ENCODE assay signal across 1 cellular context in the genomic region with DNA sequence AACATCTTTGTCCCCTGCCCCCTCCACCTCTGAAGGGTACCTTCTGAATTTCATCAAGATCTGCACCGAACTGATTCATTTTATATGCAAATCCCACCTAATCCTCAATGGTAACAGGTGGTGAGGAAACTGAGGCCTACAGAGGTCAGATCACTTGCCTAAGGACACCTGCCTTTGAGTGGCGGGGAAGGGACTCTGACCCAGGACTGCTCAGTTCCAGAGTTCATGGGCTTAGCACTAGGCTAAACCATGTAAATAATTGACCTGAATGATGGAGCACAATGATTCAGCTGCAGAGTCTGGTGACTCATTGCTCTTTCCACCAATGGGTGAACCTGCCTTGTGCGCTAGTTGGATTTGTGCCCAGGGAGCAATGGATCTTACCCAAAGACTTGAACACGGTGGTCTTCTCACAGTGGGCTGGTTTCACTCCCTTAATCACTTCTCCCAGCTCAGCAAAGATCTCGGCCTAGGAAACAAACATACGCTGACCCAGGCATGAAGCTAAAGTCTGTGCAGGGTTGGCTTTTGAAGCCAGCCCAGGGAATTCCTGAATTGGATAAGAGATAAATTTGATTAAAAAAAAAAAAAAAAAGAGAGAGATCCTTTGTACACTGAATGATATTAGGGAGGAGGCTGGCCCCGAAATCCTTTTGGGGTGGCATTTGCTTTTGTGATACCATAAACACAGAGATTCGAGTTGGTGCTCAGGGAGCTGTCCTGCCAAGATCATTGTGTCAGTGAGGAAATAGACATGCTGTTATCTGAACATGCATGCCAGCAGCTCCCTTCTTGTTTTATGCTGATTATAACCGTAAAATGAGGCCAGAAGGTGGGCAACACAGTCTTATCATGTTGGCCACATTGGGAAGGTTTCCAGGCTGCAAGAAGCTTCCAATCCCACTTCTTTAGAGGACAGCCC.
TF ChIP-seq lines count a peak whose summit lies in the region.

No MANE protein-coding gene starts in this region.

TF ChIP-seq in GM12878, 131 proteins besides CTCF, POLR2A, EP300 and RAD21:
- TF ChIP-seq ETV6 (conservative IDR thresholded peaks at IDR 0.05 in 1 of 2, IDR thresholded peaks at IDR 0.05 in 1 of 2; ENCODE audit: borderline replicate concordance in 1 of 2, low read depth in 1 of 2): no peak
- TF ChIP-seq FOS (IDR thresholded peaks at IDR 0.05; ENCODE audit: borderline replicate concordance, extremely low read depth, insufficient read length): no peak
- TF ChIP-seq TCF12 (IDR thresholded peaks at IDR 0.05; ENCODE audit: low read depth, low read length): no peak
- TF ChIP-seq GATAD2B (conservative IDR thresholded peaks at IDR 0.05; ENCODE audit: low read depth): no peak
- TF ChIP-seq NBN (IDR thresholded peaks at IDR 0.05): no peak
- TF ChIP-seq NR2C1 (IDR thresholded peaks at IDR 0.05): no peak
- no peak for TF ChIP-seq KAT2A (conservative IDR thresholded peaks at IDR 0.05; ENCODE audit: control insufficient read depth, low read depth, low read length)
- no peak for TF ChIP-seq ZNF207 (IDR thresholded peaks at IDR 0.05; ENCODE audit: borderline replicate concordance)
- TF ChIP-seq CHD1 (IDR thresholded peaks at IDR 0.05; ENCODE audit: low read depth, low read length): no peak
- TF ChIP-seq ZSCAN29 (IDR thresholded peaks at IDR 0.05): no peak
- TF ChIP-seq EZH2 (IDR thresholded peaks at IDR 0.05; ENCODE audit: borderline replicate concordance, control insufficient read depth, low read depth, low read length): no peak
- TF ChIP-seq NR2C2 (IDR thresholded peaks at IDR 0.05; ENCODE audit: borderline replicate concordance, control insufficient read depth, insufficient read length, low read depth): no peak
- no peak for TF ChIP-seq NRF1 (conservative IDR thresholded peaks at IDR 0.05; ENCODE audit: low read depth, low read length)
- TF ChIP-seq IRF4 (IDR thresholded peaks at IDR 0.05; ENCODE audit: low read depth, low read length): no peak
- no peak for TF ChIP-seq SPI1 (IDR thresholded peaks at IDR 0.05; ENCODE audit: borderline replicate concordance, insufficient read depth, low read depth, low read length)
- no peak for TF ChIP-seq REST (IDR thresholded peaks at IDR 0.05; ENCODE audit: low read depth, low read length)
- TF ChIP-seq MEF2B (IDR thresholded peaks at IDR 0.05; ENCODE audit: partially characterized antibody, poor library complexity, severe bottlenecking): no peak
